In the genomic region with DNA sequence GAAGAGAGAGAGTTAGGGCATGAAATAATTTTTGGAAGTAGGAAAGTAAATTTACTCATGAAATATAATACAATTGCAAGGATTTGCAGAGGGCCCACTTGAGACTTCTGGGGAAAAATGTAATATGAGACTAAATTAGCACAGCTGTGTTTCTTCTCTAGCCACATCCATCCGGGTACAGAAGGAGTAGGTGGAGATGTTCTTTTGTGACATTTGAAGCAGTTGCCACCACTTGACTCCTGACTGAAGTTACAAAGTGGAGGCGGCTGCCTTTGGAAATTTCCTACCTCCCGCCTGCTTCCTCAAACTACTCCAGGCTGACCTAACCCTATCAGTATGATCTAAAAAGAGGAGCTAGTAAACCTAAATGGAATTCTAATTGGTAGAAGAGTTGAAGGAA, we compare ENCODE assay signal across 15 cellular contexts. TPM values are rescaled to one million over a fixed set of nuclear protein-coding genes. Genes with fewer than 3 reads are reported as not detected.
DNase-seq lines count a peak whose midpoint lies in the region; ATAC-seq, FAIRE-seq and TF ChIP-seq lines count a peak whose summit lies in the region.
"Had no signal": no experiment of that assay in that cellular context is flagged by ENCODE, and none has a peak within 500 bp of the region (broad histone marks: within the 10 kb centered on the region; RNA-seq: fewer than 3 reads in every experiment).

No MANE protein-coding gene starts in this region.

- TF ChIP-seq CTCF in fibroblast of mammary gland (conservative IDR thresholded peaks at IDR 0.05; ENCODE audit: control insufficient read depth, insufficient read depth, low read depth, low read length) = no peak

- POLR2A ChIA-PET in HEK293T (lab: Yijun Ruan, JAX) = interaction anchor here (0.8 to 1.0 kb wide), 2 partner anchors 58 to 930 kb away, joined by 3 read pairs; partner anchors contain the start of genes CENPK, PPWD1 and SHISAL2B

- H3K4me3 ChIP-seq in fibroblast of mammary gland (ENCODE audit: control insufficient read depth, low read depth, low read length) = no peak overlapping the region
- H3K4me3 ChIP-seq: sigmoid colon, tibial artery had no signal

- no peak for FAIRE-seq in HTR-8/SVneo (lab: Jason Lieb, UNC)

- CTCF ChIA-PET in HEK293T (lab: Yijun Ruan, JAX) = interaction anchor here (0.6 to 1.0 kb wide), 2 partner anchors 20 to 135 kb away, joined by 3 to 6 read pairs; no protein-coding TSS in a partner anchor

- ATAC-seq in esophagus mucosa (no peak), HG03108 (IDR thresholded peaks at IDR 0.05; ENCODE audit: unreplicated experiment) (no peak)
- ATAC-seq: activated T-helper 17 cell treated with anti-CD3 and anti-CD28 coated beads, Interleukin-2, amount 50 U/mL, for 72 hours had no signal

- DNase-seq in HEK293T (ENCODE audit: extremely low spot score) (peak; percentile 10), NCI-H2227 (lab: John Stamatoyannopoulos, UW; ENCODE audit: unreplicated experiment) (peak; percentile 45), fibroblast of mammary gland (ENCODE audit: low read depth) (peak; percentile 33), putamen (ENCODE audit: low spot score) (peak; percentile 78), HTR-8/SVneo (ENCODE audit: insufficient read length, low spot score) (no peak)
- DNase-seq in activated T-cell treated with anti-CD3 and anti-CD28 coated beads, Interleukin-2, amount 50 U/mL, for 1 hour = no peak
- DNase-seq: activated CD4-positive, alpha-beta T cell treated with anti-CD3 and anti-CD28 coated beads, Interleukin-2, amount 50 U/mL, for 1 hour; CD4-positive, CD25-positive, alpha-beta regulatory T cell; sigmoid colon; tibial artery had no signal

TF ChIP-seq in HEK293T, 16 proteins besides CTCF, POLR2A, EP300 and RAD21:
- TF ChIP-seq HDGF (IDR thresholded peaks at IDR 0.05; ENCODE audit: borderline replicate concordance) (no peak), FOXK2 (IDR thresholded peaks at IDR 0.05) (no peak), SP1 (IDR thresholded peaks at IDR 0.05) (no peak)

RNA-seq across cellular contexts. Expression of gene SHISAL2B, which starts 58.1 kb away (rescaled TPM):
- not detected for total RNA-seq in esophagus mucosa
- total RNA-seq: activated T-helper 17 cell treated with anti-CD3 and anti-CD28 coated beads, Interleukin-2, amount 50 U/mL, for 72 hours; CD4-positive, CD25-positive, alpha-beta regulatory T cell; OCI-LY7; sigmoid colon; T-helper 1 cell treated with Interleukin-12 subunit alpha and Interleukin-12 subunit beta and Interleukin-4 antibody, amounts not matched to agents 30 ng/mL and 1 ng/mL, for 36 hours had no signal

Comparison
In these comparisons a context has a peak if more than half of its experiments do, and no peak if none do; other contexts are left out.
1. DNase-seq: peak in HEK293T (single experiment), NCI-H2227 (single experiment), fibroblast of mammary gland (single experiment) and putamen (single experiment); none in HTR-8/SVneo (single experiment) and activated T-cell treated with anti-CD3 and anti-CD28 coated beads, Interleukin-2, amount 50 U/mL, for 1 hour (single experiment).